In genomic region chr7:17689361-17689760, GRCh38 we compare ENCODE assay signal across 17 cellular contexts.
A peak's percentile ranks its signal among the peaks of the same experiment; 100 is the strongest.
DNase-seq lines count a peak whose midpoint lies in the region; ATAC-seq, FAIRE-seq and TF ChIP-seq lines count a peak whose summit lies in the region.
"Had no signal": no experiment of that assay in that cellular context is flagged by ENCODE, and none has a peak within 500 bp of the region (broad histone marks: within the 10 kb centered on the region; RNA-seq: fewer than 3 reads in every experiment).

No MANE protein-coding gene starts in this region.

- no peak overlapping the region for H3K4me3 Mint-ChIP-seq in astrocyte (ENCODE audit: unreplicated experiment)
- H3K4me3 Mint-ChIP-seq: CD8-positive, alpha-beta T cell; GM23338 had no signal

- H3K4me2 ChIP-seq in GM23248 (ENCODE audit: unreplicated experiment) (peak overlapping the region; percentile 24), astrocyte (ENCODE audit: low read length) (peak overlapping the region; percentile 69)
- H3K4me2 ChIP-seq: GM23338 had no signal

- H3F3A ChIP-seq in GM23248 (ENCODE audit: insufficient read depth): peaks cover 15% of the 10 kb centered on the region

- H3K27me3 Mint-ChIP-seq in astrocyte (ENCODE audit: low read depth, unreplicated experiment): no peaks in the 10 kb centered on the region

- H2AFZ ChIP-seq in GM23248 (no peak overlapping the region), astrocyte (ENCODE audit: low read depth, low read length) (no peak overlapping the region)

- H3K27ac Mint-ChIP-seq in astrocyte (ENCODE audit: unreplicated experiment): peak overlapping the region; percentile 96
- H3K27ac Mint-ChIP-seq: CD8-positive, alpha-beta T cell; GM23338 had no signal

- peak; percentile 19 for DNase-seq in GM23248
- peak; percentile 29 for DNase-seq in M059J (ENCODE audit: low read depth)
- DNase-seq in astrocyte (ENCODE audit: low read depth): no peak
- no peak for DNase-seq in foreskin keratinocyte
- DNase-seq: CD8-positive, alpha-beta T cell; DMS79 treated with DMSO at 0.1 percent for 48 hours; Karpas-422; NCI-H187; NCI-H526 treated with DMSO at 0.1 percent for 48 hours; NK-92 treated with Interleukin-12 subunit alpha and Interleukin-12 subunit beta, amount 100 ng/mL, for 24 hours had no signal

- peak overlapping the region; percentile 66; the same call in 1 of the 2 replicates for H3K27ac ChIP-seq in GM23248
- no peak overlapping the region for H3K27ac ChIP-seq in astrocyte (ENCODE audit: low read depth, low read length)
- H3K27ac ChIP-seq in foreskin keratinocyte: peak overlapping the region; percentile 39
- H3K27ac ChIP-seq: SJSA1 had no signal

- H3K4me1 Mint-ChIP-seq in astrocyte (ENCODE audit: low read depth, unreplicated experiment): peaks cover 9% of the 10 kb centered on the region
- H3K4me1 Mint-ChIP-seq: GM23338 had no signal

- H4K20me1 ChIP-seq in GM23248 (ENCODE audit: insufficient read depth) (no peaks in the 10 kb centered on the region), astrocyte (ENCODE audit: insufficient read depth, low read length) (no peaks in the 10 kb centered on the region)

- in situ Hi-C loops in GM23248 (cut with MboI): loop anchor here (25.0 kb wide), 1 partner anchor 873 kb away; no protein-coding TSS in a partner anchor

- no peak for FAIRE-seq in astrocyte (lab: Jason Lieb, UNC)
- FAIRE-seq: D721Med, G401.6 had no signal

- no peaks in the 10 kb centered on the region for H3K9me3 Mint-ChIP-seq in astrocyte (ENCODE audit: unreplicated experiment)
- H3K9me3 Mint-ChIP-seq: CD8-positive, alpha-beta T cell had no signal

- no peaks in the 10 kb centered on the region for H3K79me2 ChIP-seq in GM23248 (ENCODE audit: insufficient read depth)
- H3K79me2 ChIP-seq in astrocyte (ENCODE audit: insufficient read depth, low read length): no peaks in the 10 kb centered on the region

- no peaks in the 10 kb centered on the region for H3K9me2 ChIP-seq in GM23248 (ENCODE audit: insufficient read depth)

- H3K4me3 ChIP-seq in GM23248 (no peak overlapping the region), astrocyte (ENCODE audit: insufficient read depth, low read depth, low read length) (no peak overlapping the region)
- H3K4me3 ChIP-seq: GM23338, SJSA1 had no signal

- TF ChIP-seq CTCF in astrocyte (IDR thresholded peaks at IDR 0.05; ENCODE audit: insufficient read depth, low read depth, low read length) (no peak), foreskin keratinocyte (conservative IDR thresholded peaks at IDR 0.05) (no peak)

- peaks cover 15% of the 10 kb centered on the region for H3K4me1 ChIP-seq in GM23248 (ENCODE audit: insufficient read depth)
- H3K4me1 ChIP-seq in astrocyte (ENCODE audit: insufficient read depth, low read length): peaks cover 12% of the 10 kb centered on the region
- peaks cover 4% of the 10 kb centered on the region for H3K4me1 ChIP-seq in foreskin keratinocyte

- ATAC-seq in foreskin keratinocyte (no peak), GM21381 (IDR thresholded peaks at IDR 0.05; ENCODE audit: unreplicated experiment) (no peak), GM18519 (IDR thresholded peaks at IDR 0.05; ENCODE audit: low FRiP score, unreplicated experiment) (no peak), GM18907 (IDR thresholded peaks at IDR 0.05; ENCODE audit: unreplicated experiment) (no peak)
- ATAC-seq: CD8-positive, alpha-beta T cell; GM23338 had no signal

- H3K9ac ChIP-seq in GM23248 (no peak overlapping the region), astrocyte (ENCODE audit: low read length) (no peak overlapping the region)

- WGBS in GM23248 (ENCODE audit: low coverage in 1 of 2, low lambda C conversion rate in 2 of 2, missing lambda C conversion rate in 2 of 2), 2 experiments: 80 to 82% methylated on average over 2 of the region's 2 CpGs

- H3K9me3 ChIP-seq in GM23248 (ENCODE audit: low read depth): no peaks in the 10 kb centered on the region
- H3K9me3 ChIP-seq in astrocyte (ENCODE audit: insufficient read depth, low read depth, low read length): no peaks in the 10 kb centered on the region
- H3K9me3 ChIP-seq: SJSA1 had no signal

- H3K36me3 ChIP-seq in GM23248 (ENCODE audit: low read depth): no peaks in the 10 kb centered on the region
- H3K36me3 ChIP-seq in astrocyte (ENCODE audit: insufficient read depth, low read length): no peaks in the 10 kb centered on the region
- H3K36me3 ChIP-seq: SJSA1 had no signal

- H3K27me3 ChIP-seq in GM23248 (replicated peaks; ENCODE audit: insufficient read depth) (no peaks in the 10 kb centered on the region), astrocyte (ENCODE audit: insufficient read depth, low read length) (peaks cover 6% of the 10 kb centered on the region), foreskin keratinocyte (no peaks in the 10 kb centered on the region)
- H3K27me3 ChIP-seq: SJSA1 had no signal

- H3K36me3 Mint-ChIP-seq in astrocyte (ENCODE audit: low read depth, unreplicated experiment): no peaks in the 10 kb centered on the region
- H3K36me3 Mint-ChIP-seq: CD8-positive, alpha-beta T cell had no signal

Comparison
In these comparisons a context has a peak if more than half of its experiments do, and no peak if none do; other contexts are left out.
1. DNase-seq: peak in GM23248 (single experiment) and M059J (single experiment); none in astrocyte (single experiment) and foreskin keratinocyte (0 of 2).